Comparison of ENCODE assay signal across 25 cellular contexts in genomic region chr10:121500591-121501341, GRCh38.
A peak's percentile ranks its signal among the peaks of the same experiment; 100 is the strongest.
DNase-seq lines count a peak whose midpoint lies in the region; ATAC-seq, FAIRE-seq and TF ChIP-seq lines count a peak whose summit lies in the region.
"Had no signal": no experiment of that assay in that cellular context is flagged by ENCODE, and none has a peak within 500 bp of the region (broad histone marks: within the 10 kb centered on the region; RNA-seq: fewer than 3 reads in every experiment).

No MANE protein-coding gene starts in this region.

- no peak for DNase-seq in GM23338 (ENCODE audit: low spot score)
- no peak for DNase-seq in WTC11 (ENCODE audit: low spot score)
- peak; percentile 88 for DNase-seq in left kidney (ENCODE audit: low read depth, low spot score)
- peak; percentile 78 for DNase-seq in retinal pigment epithelial cell (ENCODE audit: low read depth)
- DNase-seq in H54 (ENCODE audit: insufficient read length, low spot score), result no peak
- DNase-seq in activated T-cell treated with anti-CD3 and anti-CD28 coated beads, Interleukin-2, amount 50 U/mL, for 4 hours, result no peak
- DNase-seq in stimulated activated CD4-positive, alpha-beta T cell treated with anti-CD3 and anti-CD28 coated beads, Interleukin-15, amount 100 ng/mL, for 24 hours, result no peak
- DNase-seq in T-helper 9 cell, result no peak
- DNase-seq: Calu3; CD4-positive, alpha-beta memory T cell; DMS53; GOT3; HFFc6; NCI-H1436; NCI-H2029; NCI-H2171; NCI-H748 treated with DMSO at 0.1 percent for 48 hours; OCI-M1; Right ventricle myocardium superior had no signal

- H4K20me1 ChIP-seq in GM23338 (replicated peaks; ENCODE audit: insufficient read depth), result peaks cover 8% of the 10 kb centered on the region; the same call in 1 of the 2 replicates
- H4K20me1 ChIP-seq: BLaER1 had no signal

- H3K4me3 ChIP-seq in GM23338, result no peak overlapping the region
- no peak overlapping the region for H3K4me3 ChIP-seq in retinal pigment epithelial cell (ENCODE audit: low read length)
- H3K4me3 ChIP-seq: A549, BLaER1, SK-N-MC had no signal

- H3K36me3 ChIP-seq in GM23338 (ENCODE audit: insufficient read depth), result peaks cover 46% of the 10 kb centered on the region
- H3K36me3 ChIP-seq: BLaER1 had no signal

- H3K9me2 ChIP-seq in GM23338 (ENCODE audit: insufficient read depth), result no peaks in the 10 kb centered on the region; the same call in 1 of the 2 replicates

- H3F3A ChIP-seq in GM23338 (replicated peaks; ENCODE audit: low read depth), result 0 out of 2 replicates have a peak, but pooled peaks cover 2% of the 10 kb centered on the region

- no peak for TF ChIP-seq POLR2A in H54 (IDR thresholded peaks at IDR 0.05; ENCODE audit: low read depth, low read length)

- H3K27ac Mint-ChIP-seq in GM23338 (peak overlapping the region; percentile 9; the same call in 1 of the 2 replicates), WTC11 (peak overlapping the region; percentile 83)
- H3K27ac Mint-ChIP-seq: CD4-positive, alpha-beta memory T cell; HFFc6 had no signal

- H3K27me3 Mint-ChIP-seq in GM23338 (ENCODE audit: insufficient read depth, low read depth, poor library complexity) (peaks cover 2% of the 10 kb centered on the region), WTC11 (ENCODE audit: low read depth) (no peaks in the 10 kb centered on the region)
- H3K27me3 Mint-ChIP-seq in activated T-cell treated with anti-CD3 and anti-CD28 coated beads, Interleukin-2, amount 50 U/mL, for 4 hours (ENCODE audit: low read depth), result no peaks in the 10 kb centered on the region
- H3K27me3 Mint-ChIP-seq: CD4-positive, alpha-beta memory T cell had no signal

- H3K4me1 Mint-ChIP-seq in GM23338 (no peaks in the 10 kb centered on the region; the same call in 2 of the 3 replicates), WTC11 (peaks cover 12% of the 10 kb centered on the region)
- H3K4me1 Mint-ChIP-seq in activated T-cell treated with anti-CD3 and anti-CD28 coated beads, Interleukin-2, amount 50 U/mL, for 4 hours (ENCODE audit: low read depth), result no peaks in the 10 kb centered on the region
- H3K4me1 Mint-ChIP-seq: CD4-positive, alpha-beta memory T cell had no signal

- peaks cover 93% of the 10 kb centered on the region for H3K36me3 Mint-ChIP-seq in GM23338 (ENCODE audit: low read depth)
- H3K36me3 Mint-ChIP-seq in WTC11, result peaks cover 91% of the 10 kb centered on the region
- no peaks in the 10 kb centered on the region for H3K36me3 Mint-ChIP-seq in activated T-cell treated with anti-CD3 and anti-CD28 coated beads, Interleukin-2, amount 50 U/mL, for 4 hours (ENCODE audit: insufficient read depth)
- H3K36me3 Mint-ChIP-seq: CD4-positive, alpha-beta memory T cell had no signal

- no peak overlapping the region for H2AFZ ChIP-seq in GM23338

- ATAC-seq in GM23338, result no peak; the same call in 2 of the 3 replicates
- no peak for ATAC-seq in WTC11
- ATAC-seq in activated T-cell treated with anti-CD3 and anti-CD28 coated beads, Interleukin-2, amount 50 U/mL, for 4 hours, result no peak
- ATAC-seq: A549 had no signal

- no peaks in the 10 kb centered on the region for H3K27me3 ChIP-seq in GM23338 (ENCODE audit: insufficient read depth)
- H3K27me3 ChIP-seq: BLaER1 had no signal

- TF ChIP-seq CTCF in GM23338 (conservative IDR thresholded peaks at IDR 0.05; ENCODE audit: low read depth in 2 of 2), result no peak
- TF ChIP-seq CTCF in WTC11 (IDR thresholded peaks at IDR 0.05), result no peak
- TF ChIP-seq CTCF in retinal pigment epithelial cell (conservative IDR thresholded peaks at IDR 0.05; ENCODE audit: low read depth, low read length), result no peak

- H3K9me3 Mint-ChIP-seq in GM23338 (no peaks in the 10 kb centered on the region), WTC11 (no peaks in the 10 kb centered on the region)
- H3K9me3 Mint-ChIP-seq in activated T-cell treated with anti-CD3 and anti-CD28 coated beads, Interleukin-2, amount 50 U/mL, for 4 hours, result peaks cover 4% of the 10 kb centered on the region

- CTCF ChIA-PET in WTC11 (lab: Charles Lee), result no interaction called here

- H3K4me2 ChIP-seq in GM23338, result no peak overlapping the region
- H3K4me2 ChIP-seq: A549, BLaER1, KMS-11 had no signal

- H3K4me3 Mint-ChIP-seq in GM23338, result no peak overlapping the region
- no peak overlapping the region for H3K4me3 Mint-ChIP-seq in WTC11
- no peak overlapping the region for H3K4me3 Mint-ChIP-seq in activated T-cell treated with anti-CD3 and anti-CD28 coated beads, Interleukin-2, amount 50 U/mL, for 4 hours
- H3K4me3 Mint-ChIP-seq: CD4-positive, alpha-beta memory T cell; HFFc6 had no signal

- POLR2A ChIA-PET in WTC11 (lab: Charles Lee), result no interaction called here

- no peak for FAIRE-seq in H54 (lab: Jason Lieb, UNC)
- FAIRE-seq: A549, GM12892, GM18507 had no signal

- H3K27ac ChIP-seq in GM23338 (ENCODE audit: low read depth), result no peak overlapping the region
- H3K27ac ChIP-seq: A549, BLaER1, KMS-11, SK-N-MC had no signal

- H3K79me2 ChIP-seq in GM23338 (replicated peaks; ENCODE audit: insufficient read depth), result peaks cover 39% of the 10 kb centered on the region

- H3K4me1 ChIP-seq in GM23338 (ENCODE audit: insufficient read depth), result no peaks in the 10 kb centered on the region
- H3K4me1 ChIP-seq: A549 had no signal

TF ChIP-seq in GM23338, 12 proteins besides CTCF, POLR2A, EP300 and RAD21 (continues in another document):
- TF ChIP-seq STAT1 (IDR thresholded peaks at IDR 0.05; ENCODE audit: unreplicated experiment), result no peak
- no peak for TF ChIP-seq NANOG (IDR thresholded peaks at IDR 0.05; ENCODE audit: borderline replicate concordance)
- TF ChIP-seq POLR2AphosphoS5 (IDR thresholded peaks at IDR 0.05; ENCODE audit: low read depth), result no peak
- TF ChIP-seq CREB1 (CRISPR knock-in tag; IDR thresholded peaks at IDR 0.05; ENCODE audit: low read depth), result no peak
- no peak for TF ChIP-seq REST (IDR thresholded peaks at IDR 0.05; ENCODE audit: unreplicated experiment)
- TF ChIP-seq ZNF114 (CRISPR knock-in tag; IDR thresholded peaks at IDR 0.05), result no peak
- no peak for TF ChIP-seq JUNB (IDR thresholded peaks at IDR 0.05; ENCODE audit: unreplicated experiment)
- TF ChIP-seq ZNF331 (CRISPR knock-in tag; IDR thresholded peaks at IDR 0.05; ENCODE audit: low read depth), result no peak

TF ChIP-seq in WTC11, 78 proteins besides CTCF, POLR2A, EP300 and RAD21:
- TF ChIP-seq PRRX2 (CRISPR knock-in tag; IDR thresholded peaks at IDR 0.05) (no peak), ZBTB43 (CRISPR knock-in tag; IDR thresholded peaks at IDR 0.05) (no peak), MYBL2 (CRISPR knock-in tag; IDR thresholded peaks at IDR 0.05) (no peak)

Comparison
In these comparisons a context has a peak if more than half of its experiments do, and no peak if none do; other contexts are left out.
1. DNase-seq: peak in left kidney (single experiment) and retinal pigment epithelial cell (single experiment); none in GM23338 (single experiment), WTC11 (single experiment), H54 (single experiment), activated T-cell treated with anti-CD3 and anti-CD28 coated beads, Interleukin-2, amount 50 U/mL, for 4 hours (single experiment), stimulated activated CD4-positive, alpha-beta T cell treated with anti-CD3 and anti-CD28 coated beads, Interleukin-15, amount 100 ng/mL, for 24 hours (single experiment) and T-helper 9 cell (single experiment).